13 cellular contexts compared by ENCODE assay signal in genomic region chrX:154719132-154719675, GRCh38. TPM values are rescaled to one million over a fixed set of nuclear protein-coding genes. Genes with fewer than 3 reads are reported as not detected.
DNase-seq lines count a peak whose midpoint lies in the region; ATAC-seq, FAIRE-seq and TF ChIP-seq lines count a peak whose summit lies in the region.
"Had no signal": no experiment of that assay in that cellular context is flagged by ENCODE, and none has a peak within 500 bp of the region (broad histone marks: within the 10 kb centered on the region; RNA-seq: fewer than 3 reads in every experiment).

No MANE protein-coding gene starts in this region.

- TF ChIP-seq EP300 in HepG2 (IDR thresholded peaks at IDR 0.05; ENCODE audit: low read depth in 2 of 2, low read length in 2 of 2), result no peak
- TF ChIP-seq EP300 in HepG2 (CRISPR knock-in tag; IDR thresholded peaks at IDR 0.05; ENCODE audit: borderline replicate concordance), result no peak
- no peak for TF ChIP-seq EP300 in upper lobe of left lung (IDR thresholded peaks at IDR 0.05)

- H3K4me1 ChIP-seq in right lobe of liver, result no peaks in the 10 kb centered on the region
- no peaks in the 10 kb centered on the region for H3K4me1 ChIP-seq in HepG2 (ENCODE audit: insufficient read depth, low read length)
- peaks cover 10 to 33% (median 16%) of the 10 kb centered on the region in 4 donors for H3K4me1 ChIP-seq in upper lobe of left lung
- H3K4me1 ChIP-seq: pancreas, Peyer's patch had no signal

- H4K20me1 ChIP-seq in HepG2 (ENCODE audit: insufficient read depth, low read length), result no peaks in the 10 kb centered on the region

- no peaks in the 10 kb centered on the region for H3K79me2 ChIP-seq in HepG2 (ENCODE audit: insufficient read depth, low read length)

- H3K9me3 ChIP-seq in right lobe of liver, result no peaks in the 10 kb centered on the region
- H3K9me3 ChIP-seq in HepG2 (ENCODE audit: low read length), result no peaks in the 10 kb centered on the region
- peaks cover 0 to 3% (median 0%) of the 10 kb centered on the region in 4 donors for H3K9me3 ChIP-seq in upper lobe of left lung
- H3K9me3 ChIP-seq: pancreas, Peyer's patch had no signal

- no peak overlapping the region for H3K4me2 ChIP-seq in HepG2 (ENCODE audit: low read depth, low read length)

- no peaks in the 10 kb centered on the region for H3K9me3 Mint-ChIP-seq in activated CD4-positive, alpha-beta T cell treated with anti-CD3 and anti-CD28 coated beads, Interleukin-2, amount 10 ng/mL, durations not matched to agents 24 days and 14 days

- H3K27me3 Mint-ChIP-seq in activated CD4-positive, alpha-beta T cell treated with anti-CD3 and anti-CD28 coated beads, Interleukin-2, amount 10 ng/mL, durations not matched to agents 24 days and 14 days, result no peaks in the 10 kb centered on the region

- H3K27ac ChIP-seq in right lobe of liver, result no peak overlapping the region
- H3K27ac ChIP-seq in HepG2 (ENCODE audit: extremely low read length, insufficient read depth, low read length), result no peak overlapping the region
- peak overlapping the region; percentile 35 to 67 (median 62) for H3K27ac ChIP-seq in upper lobe of left lung
- H3K27ac ChIP-seq: pancreas had no signal

- WGBS in right lobe of liver (ENCODE audit: insufficient coverage, low coverage, low lambda C conversion rate, missing lambda C conversion rate), result 34% methylated on average over 6 of the region's 6 CpGs
- WGBS in HepG2 (ENCODE audit: low lambda C conversion rate), result 18% methylated on average over 6 of the region's 6 CpGs
- WGBS in upper lobe of left lung, 2 donors, result 30 to 41% methylated on average over 6 of the region's 6 CpGs

- no peak for TF ChIP-seq RAD21 in HepG2 (CRISPR knock-in tag; IDR thresholded peaks at IDR 0.05)

- TF ChIP-seq CTCF in right lobe of liver (IDR thresholded peaks at IDR 0.05) (no peak), HepG2 (CRISPR knock-in tag; IDR thresholded peaks at IDR 0.05) (no peak), fibroblast of villous mesenchyme (IDR thresholded peaks at IDR 0.05; ENCODE audit: insufficient read depth, low read depth, low read length) (no peak), upper lobe of left lung (IDR thresholded peaks at IDR 0.05) (no peak)

- ATAC-seq in right lobe of liver, result peak in 3 of 4 donors; percentile 36 to 48 (median 41)
- ATAC-seq in HepG2, result no peak
- ATAC-seq in upper lobe of left lung (ENCODE audit: low FRiP score in 2 of 2), result peak; percentile 25 to 68
- ATAC-seq in GM18519 (IDR thresholded peaks at IDR 0.05; ENCODE audit: low FRiP score, unreplicated experiment), result no peak
- no peak for ATAC-seq in GM18505 (IDR thresholded peaks at IDR 0.05; ENCODE audit: unreplicated experiment)
- no peak for ATAC-seq in HG02610 (IDR thresholded peaks at IDR 0.05; ENCODE audit: unreplicated experiment)
- ATAC-seq: HCT116 had no signal

- DNase-seq in right lobe of liver (no peak), HepG2 (ENCODE audit: low spot score) (no peak), fibroblast of villous mesenchyme (ENCODE audit: low read depth) (peak; percentile 74), upper lobe of left lung (peak in 1 of 2 donors; percentile 38)
- peak; percentile 82 for DNase-seq in activated CD4-positive, alpha-beta T cell treated with anti-CD3 and anti-CD28 coated beads, Interleukin-2, amount 10 ng/mL, durations not matched to agents 24 days and 14 days
- DNase-seq: COR-L47, pancreas, Peyer's patch had no signal

- peaks cover 7% of the 10 kb centered on the region for H3K36me3 Mint-ChIP-seq in activated CD4-positive, alpha-beta T cell treated with anti-CD3 and anti-CD28 coated beads, Interleukin-2, amount 10 ng/mL, durations not matched to agents 24 days and 14 days (ENCODE audit: low read depth)

- H3K4me1 Mint-ChIP-seq in activated CD4-positive, alpha-beta T cell treated with anti-CD3 and anti-CD28 coated beads, Interleukin-2, amount 10 ng/mL, durations not matched to agents 24 days and 14 days, result peaks cover 43% of the 10 kb centered on the region

- no TSS peak for BruUV-seq in HepG2 (replicated peaks; lab: Mats Ljungman, UMichigan)

- intact Hi-C loops in right lobe of liver (cut with DNase I) (no loop called here), HepG2 (cut with micrococcal nuclease; ENCODE audit: unreplicated experiment) (no loop called here)
- intact Hi-C loops in activated CD4-positive, alpha-beta T cell treated with anti-CD3 and anti-CD28 coated beads, Interleukin-2, amount 10 ng/mL, durations not matched to agents 24 days and 14 days (cut with micrococcal nuclease), result loop anchor here (5.0 kb wide), 1 partner anchor 83 kb away; no protein-coding TSS in a partner anchor

- H2AFZ ChIP-seq in HepG2 (ENCODE audit: low read length), result no peak overlapping the region

- peak overlapping the region; percentile 62 for H3K4me3 Mint-ChIP-seq in activated CD4-positive, alpha-beta T cell treated with anti-CD3 and anti-CD28 coated beads, Interleukin-2, amount 10 ng/mL, durations not matched to agents 24 days and 14 days

- CTCF ChIA-PET in HepG2 (lab: Yijun Ruan, JAX; ENCODE audit: low intra/inter-chr PET ratio, low total read pairs), result no interaction called here

- POLR2A ChIA-PET in HepG2 (lab: Yijun Ruan, JAX), result no interaction called here

- H3K27ac Mint-ChIP-seq in activated CD4-positive, alpha-beta T cell treated with anti-CD3 and anti-CD28 coated beads, Interleukin-2, amount 10 ng/mL, durations not matched to agents 24 days and 14 days, result peak overlapping the region; percentile 85

- H3K36me3 ChIP-seq in right lobe of liver (no peaks in the 10 kb centered on the region), HepG2 (replicated peaks in 1 of 2; ENCODE audit: control insufficient read depth in 1 of 2, insufficient read depth in 2 of 2, low read length in 2 of 2) (no peaks in the 10 kb centered on the region), upper lobe of left lung (no peaks in the 10 kb centered on the region)
- H3K36me3 ChIP-seq: pancreas, Peyer's patch had no signal

- no peak for TF ChIP-seq POLR2A in right lobe of liver (IDR thresholded peaks at IDR 0.05)
- no peak for TF ChIP-seq POLR2A in HepG2 (IDR thresholded peaks at IDR 0.05; ENCODE audit: insufficient read depth in 1 of 2, low read depth in 2 of 2, low read length in 2 of 2)
- TF ChIP-seq POLR2A in upper lobe of left lung (IDR thresholded peaks at IDR 0.05), result no peak
- TF ChIP-seq POLR2A in GM18505 (IDR thresholded peaks at IDR 0.05; ENCODE audit: borderline replicate concordance, extremely low read depth, insufficient read depth, insufficient read length), result no peak

- H3K27me3 ChIP-seq in right lobe of liver, result peaks cover 0 to 8% of the 10 kb centered on the region in 2 donors
- no peaks in the 10 kb centered on the region for H3K27me3 ChIP-seq in HepG2 (ENCODE audit: control insufficient read depth in 1 of 2, insufficient read depth in 2 of 2, low read length in 2 of 2)
- no peaks in the 10 kb centered on the region for H3K27me3 ChIP-seq in upper lobe of left lung
- H3K27me3 ChIP-seq: Peyer's patch had no signal

- in situ Hi-C loops in HepG2 (cut with HindIII; ENCODE audit: extremely low pct_ligation_motif_present, low pct_unique_long_range_greater_than_20kb), result no loop called here

- H3K9ac ChIP-seq in HepG2 (ENCODE audit: insufficient read depth, low read depth, low read length), result no peak overlapping the region

- no peak for FAIRE-seq in HepG2 (lab: Jason Lieb, UNC)
- FAIRE-seq: endometrium, pancreas had no signal

- H3K4me3 ChIP-seq in right lobe of liver (no peak overlapping the region), HepG2 (replicated peaks in 1 of 3; ENCODE audit: insufficient read depth in 1 of 3, low read depth in 2 of 3, low read length in 3 of 3) (no peak overlapping the region), fibroblast of villous mesenchyme (ENCODE audit: low read depth, low read length) (no peak overlapping the region), upper lobe of left lung (no peak overlapping the region)
- H3K4me3 ChIP-seq: pancreas, Peyer's patch had no signal

RNA-seq across cellular contexts. Expression of gene GAB3, which starts 31.7 kb away (rescaled TPM):
- 1 to 10 TPM in 3 of 6 experiments, under 1 TPM in 3; 0.64 to 1.7 (median 1.1) TPM for total RNA-seq in right lobe of liver
- total RNA-seq in HepG2 (2016; rRNA removed; fragmentation: Illumina TruSeq; extraction: Trizol), result not detected in 2 replicates
- not detected in 2 replicates for total RNA-seq in HepG2 (2016; cell fraction: cytosol; rRNA removed; fragmentation: Illumina TruSeq; extraction: Trizol; ENCODE audit: low read depth)
- not detected in 2 replicates for total RNA-seq in HepG2 (2016; cell fraction: insoluble cytoplasmic fraction; rRNA removed; fragmentation: Illumina TruSeq; extraction: Trizol)
- not detected in 2 replicates for total RNA-seq in HepG2 (2016; cell fraction: membrane; rRNA removed; fragmentation: Illumina TruSeq; extraction: Trizol)
- total RNA-seq in HepG2 (2016; cell fraction: nucleus; rRNA removed; fragmentation: Illumina TruSeq; extraction: Trizol), result not detected in 2 replicates
- polyA plus RNA-seq in HepG2 (2011; rRNA removed), result 0.01 TPM in 1 of 2 replicates, not detected in the other
- polyA plus RNA-seq in HepG2 (2011; cell fraction: cytosol; rRNA removed), result not detected in 2 replicates
- polyA plus RNA-seq in HepG2 (2011; cell fraction: nucleus; rRNA removed), result not detected in 2 replicates
- not detected in 2 replicates for polyA plus RNA-seq in HepG2 (2012)
- polyA plus RNA-seq in HepG2 (2016; cell fraction: cytosol; fragmentation: Illumina TruSeq; extraction: Trizol; ENCODE audit: low read depth), result not detected in 2 replicates
- not detected in 2 replicates for polyA plus RNA-seq in HepG2 (2016; cell fraction: insoluble cytoplasmic fraction; fragmentation: Illumina TruSeq; extraction: Trizol; ENCODE audit: low read depth)
- not detected in 2 replicates for polyA plus RNA-seq in HepG2 (2016; cell fraction: membrane; fragmentation: Illumina TruSeq; extraction: Trizol; ENCODE audit: low read depth)
- not detected in 2 replicates for polyA plus RNA-seq in HepG2 (2016; cell fraction: nucleus; fragmentation: Illumina TruSeq; extraction: Trizol; ENCODE audit: insufficient read depth, low read depth)
- polyA minus RNA-seq in HepG2 (2011; rRNA and poly(A)+ RNA removed; ENCODE audit: low replicate concordance), result 0.21 TPM in 1 of 2 replicates, not detected in the other
- polyA minus RNA-seq in HepG2 (2011; cell fraction: cytosol; rRNA and poly(A)+ RNA removed), result not detected in 2 replicates
- not detected in 2 replicates for polyA minus RNA-seq in HepG2 (2011; cell fraction: nucleus; rRNA and poly(A)+ RNA removed)
- 3.5 and 3.6 TPM in 2 replicates for total RNA-seq in activated CD4-positive, alpha-beta T cell treated with anti-CD3 and anti-CD28 coated beads, Interleukin-2, amount 10 ng/mL, durations not matched to agents 24 days and 14 days
- 0.43 and 0.64 TPM in 2 replicates for total RNA-seq in fibroblast of villous mesenchyme
- total RNA-seq in upper lobe of left lung, result 10 to 100 TPM; 10.2 to 30.4 (median 15.4) TPM

RNA-seq across cellular contexts. Expression of gene DKC1, which starts 43.5 kb away (rescaled TPM):
- total RNA-seq in right lobe of liver, result 10 to 100 TPM in 5 of 6 experiments, 1 to 10 TPM in 1; 9.7 to 21.2 (median 17.7) TPM
- total RNA-seq in HepG2 (2016; rRNA removed; fragmentation: Illumina TruSeq; extraction: Trizol), result 102 and 150 TPM in 2 replicates
- total RNA-seq in HepG2 (2016; cell fraction: cytosol; rRNA removed; fragmentation: Illumina TruSeq; extraction: Trizol; ENCODE audit: low read depth), result 22.8 and 23.0 TPM in 2 replicates
- total RNA-seq in HepG2 (2016; cell fraction: insoluble cytoplasmic fraction; rRNA removed; fragmentation: Illumina TruSeq; extraction: Trizol), result 102 and 151 TPM in 2 replicates
- total RNA-seq in HepG2 (2016; cell fraction: membrane; rRNA removed; fragmentation: Illumina TruSeq; extraction: Trizol), result 30.2 and 37.3 TPM in 2 replicates
- 62.0 and 64.5 TPM in 2 replicates for total RNA-seq in HepG2 (2016; cell fraction: nucleus; rRNA removed; fragmentation: Illumina TruSeq; extraction: Trizol)
- polyA plus RNA-seq in HepG2 (2011; rRNA removed), result 45.4 and 61.6 TPM in 2 replicates
- polyA plus RNA-seq in HepG2 (2011; cell fraction: cytosol; rRNA removed), result 42.0 and 60.1 TPM in 2 replicates
- polyA plus RNA-seq in HepG2 (2011; cell fraction: nucleus; rRNA removed), result 42.2 and 51.5 TPM in 2 replicates
- 78.2 and 80.7 TPM in 2 replicates for polyA plus RNA-seq in HepG2 (2012)
- polyA plus RNA-seq in HepG2 (2016; cell fraction: cytosol; fragmentation: Illumina TruSeq; extraction: Trizol; ENCODE audit: low read depth), result 10.7 and 11.1 TPM in 2 replicates
- 172 and 182 TPM in 2 replicates for polyA plus RNA-seq in HepG2 (2016; cell fraction: insoluble cytoplasmic fraction; fragmentation: Illumina TruSeq; extraction: Trizol; ENCODE audit: low read depth)
- 20.1 and 22.3 TPM in 2 replicates for polyA plus RNA-seq in HepG2 (2016; cell fraction: membrane; fragmentation: Illumina TruSeq; extraction: Trizol; ENCODE audit: low read depth)
- polyA plus RNA-seq in HepG2 (2016; cell fraction: nucleus; fragmentation: Illumina TruSeq; extraction: Trizol; ENCODE audit: insufficient read depth, low read depth), result 93.0 and 104 TPM in 2 replicates
- 31.1 and 142 TPM in 2 replicates for polyA minus RNA-seq in HepG2 (2011; rRNA and poly(A)+ RNA removed; ENCODE audit: low replicate concordance)
- 26.4 and 28.8 TPM in 2 replicates for polyA minus RNA-seq in HepG2 (2011; cell fraction: cytosol; rRNA and poly(A)+ RNA removed)
- 83.4 and 85.1 TPM in 2 replicates for polyA minus RNA-seq in HepG2 (2011; cell fraction: nucleus; rRNA and poly(A)+ RNA removed)
- total RNA-seq in activated CD4-positive, alpha-beta T cell treated with anti-CD3 and anti-CD28 coated beads, Interleukin-2, amount 10 ng/mL, durations not matched to agents 24 days and 14 days, result 183 and 196 TPM in 2 replicates
- 34.8 and 38.9 TPM in 2 replicates for total RNA-seq in fibroblast of villous mesenchyme
- 10 to 100 TPM; 24.1 to 52.4 (median 33.2) TPM for total RNA-seq in upper lobe of left lung

Comparison
In these comparisons a context has a peak if more than half of its experiments do, and no peak if none do; other contexts are left out.
1. ATAC-seq: peak in right lobe of liver (3 of 4) and upper lobe of left lung (2 of 2); none in HepG2 (single experiment), GM18519 (single experiment), GM18505 (single experiment) and HG02610 (single experiment).
2. DNase-seq: peak in activated CD4-positive, alpha-beta T cell treated with anti-CD3 and anti-CD28 coated beads, Interleukin-2, amount 10 ng/mL, durations not matched to agents 24 days and 14 days (single experiment) and fibroblast of villous mesenchyme (single experiment); none in right lobe of liver (0 of 3) and HepG2 (single experiment).
3. H3K27ac ChIP-seq: peak in upper lobe of left lung (4 of 4); none in right lobe of liver (0 of 3) and HepG2 (single experiment).